16 cellular contexts compared by ENCODE assay signal in the genomic region with DNA sequence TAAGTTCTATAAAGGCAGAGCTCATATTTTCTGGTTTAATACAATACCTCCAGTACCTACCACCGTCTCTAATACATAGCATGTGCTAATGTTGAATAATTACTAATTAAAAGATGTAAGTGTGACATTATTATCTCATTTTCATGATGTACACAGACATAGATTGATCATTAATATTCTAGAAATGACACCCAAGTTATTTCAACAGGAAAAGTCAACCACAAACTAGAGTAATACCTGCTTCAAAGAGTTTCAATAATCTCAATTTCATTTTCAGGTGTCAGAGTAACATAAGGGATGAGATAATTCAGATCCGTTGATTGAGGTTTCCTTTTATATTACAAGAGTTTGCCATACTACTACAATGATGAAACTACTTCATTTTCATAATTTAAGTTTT.
A peak's percentile ranks its signal among the peaks of the same experiment; 100 is the strongest.
DNase-seq lines count a peak whose midpoint lies in the region; ATAC-seq, FAIRE-seq and TF ChIP-seq lines count a peak whose summit lies in the region.
"Had no signal": no experiment of that assay in that cellular context is flagged by ENCODE, and none has a peak within 500 bp of the region (broad histone marks: within the 10 kb centered on the region; RNA-seq: fewer than 3 reads in every experiment).

No MANE protein-coding gene starts in this region.

- no peak overlapping the region for H3K9ac ChIP-seq in endodermal cell (ENCODE audit: extremely low read depth, low read length, poor library complexity, severe bottlenecking)
- H3K9ac ChIP-seq: SK-N-SH had no signal

- H3K27ac ChIP-seq in endodermal cell (ENCODE audit: low read depth, low read length): no peak overlapping the region
- H3K27ac ChIP-seq: vagina, VCaP had no signal

- peaks cover 22% of the 10 kb centered on the region for H3K36me3 Mint-ChIP-seq in endodermal cell (ENCODE audit: low read depth)
- H3K36me3 Mint-ChIP-seq: activated naive CD8-positive, alpha-beta T cell treated with anti-CD3 and anti-CD28 coated beads, Interleukin-2, amount 10 ng/mL, durations not matched to agents 7 days and 5 days; stimulated activated effector memory CD8-positive, alpha-beta T cell treated with anti-CD3 and anti-CD28 coated beads, Interleukin-12 subunit alpha, Interleukin-12 subunit beta, amount 100 ng/mL, for 72 hours had no signal

- H3K27ac Mint-ChIP-seq in endodermal cell: no peak overlapping the region
- H3K27ac Mint-ChIP-seq: activated naive CD8-positive, alpha-beta T cell treated with anti-CD3 and anti-CD28 coated beads, Interleukin-2, amount 10 ng/mL, durations not matched to agents 7 days and 5 days; stimulated activated effector memory CD8-positive, alpha-beta T cell treated with anti-CD3 and anti-CD28 coated beads, Interleukin-12 subunit alpha, Interleukin-12 subunit beta, amount 100 ng/mL, for 72 hours had no signal

- POLR2A ChIA-PET in GM10248 (lab: Yijun Ruan, JAX): no interaction called here

- H3K4me1 ChIP-seq in endodermal cell (ENCODE audit: control insufficient read depth, insufficient read depth, low read length): peaks cover 12% of the 10 kb centered on the region

- no peaks in the 10 kb centered on the region for H3K9me3 ChIP-seq in endodermal cell (ENCODE audit: control insufficient read depth, low read length)
- H3K9me3 ChIP-seq: SK-N-SH, vagina had no signal

- no peaks in the 10 kb centered on the region for H3K27me3 ChIP-seq in endodermal cell (ENCODE audit: control insufficient read depth, insufficient read depth, low read length, poor library complexity, severe bottlenecking)
- H3K27me3 ChIP-seq: vagina had no signal

- TF ChIP-seq CTCF in GM10248 (IDR thresholded peaks at IDR 0.05; ENCODE audit: control extremely low read depth, extremely low read depth, low read depth, missing control alignments) (no peak), endodermal cell (conservative IDR thresholded peaks at IDR 0.05) (no peak)

- no peak overlapping the region for H3K4me3 ChIP-seq in endodermal cell (ENCODE audit: low read length)
- H3K4me3 ChIP-seq: vagina had no signal

- CTCF ChIA-PET in GM10248 (lab: Yijun Ruan, JAX): no interaction called here

- ATAC-seq in GM19455 (IDR thresholded peaks at IDR 0.05; ENCODE audit: unreplicated experiment) (peak; percentile 84), HG02763 (IDR thresholded peaks at IDR 0.05; ENCODE audit: unreplicated experiment) (peak; percentile 85), HG03342 (IDR thresholded peaks at IDR 0.05; ENCODE audit: unreplicated experiment) (peak; percentile 79)
- ATAC-seq: stimulated activated effector memory CD8-positive, alpha-beta T cell treated with anti-CD3 and anti-CD28 coated beads, Interleukin-12 subunit alpha, Interleukin-12 subunit beta, amount 100 ng/mL, for 72 hours had no signal

- H3K4me3 Mint-ChIP-seq in endodermal cell: no peak overlapping the region
- H3K4me3 Mint-ChIP-seq: activated naive CD8-positive, alpha-beta T cell treated with anti-CD3 and anti-CD28 coated beads, Interleukin-2, amount 10 ng/mL, durations not matched to agents 7 days and 5 days; stimulated activated effector memory CD8-positive, alpha-beta T cell treated with anti-CD3 and anti-CD28 coated beads, Interleukin-12 subunit alpha, Interleukin-12 subunit beta, amount 100 ng/mL, for 72 hours had no signal

- 100% methylated on average over 1 of the region's 2 CpGs; no CpG with 5 or more reads in 1 of the 2 experiments for WGBS in endodermal cell (ENCODE audit: insufficient coverage in 1 of 2, insufficient read length in 1 of 2), 2 experiments

- H3K27me3 Mint-ChIP-seq in endodermal cell (ENCODE audit: insufficient read depth): no peaks in the 10 kb centered on the region
- H3K27me3 Mint-ChIP-seq: activated naive CD8-positive, alpha-beta T cell treated with anti-CD3 and anti-CD28 coated beads, Interleukin-2, amount 10 ng/mL, durations not matched to agents 7 days and 5 days had no signal

- H3K4me1 Mint-ChIP-seq in endodermal cell: peaks cover 7% of the 10 kb centered on the region
- H3K4me1 Mint-ChIP-seq: activated naive CD8-positive, alpha-beta T cell treated with anti-CD3 and anti-CD28 coated beads, Interleukin-2, amount 10 ng/mL, durations not matched to agents 7 days and 5 days; stimulated activated effector memory CD8-positive, alpha-beta T cell treated with anti-CD3 and anti-CD28 coated beads, Interleukin-12 subunit alpha, Interleukin-12 subunit beta, amount 100 ng/mL, for 72 hours had no signal

- no peaks in the 10 kb centered on the region for H3K9me3 Mint-ChIP-seq in endodermal cell

- no peaks in the 10 kb centered on the region for H3K36me3 ChIP-seq in endodermal cell (ENCODE audit: control insufficient read depth, insufficient read depth, low read length)
- H3K36me3 ChIP-seq: vagina had no signal

- no peak for DNase-seq in GM18507 (ENCODE audit: extremely low spot score, insufficient read length, low read depth)
- DNase-seq in NCI-H2107 (lab: John Stamatoyannopoulos, UW): no peak
- DNase-seq in retina: no peak
- no peak for DNase-seq in GM10248 (ENCODE audit: extremely low spot score)
- DNase-seq in endodermal cell: no peak
- DNase-seq: activated naive CD8-positive, alpha-beta T cell treated with anti-CD3 and anti-CD28 coated beads, Interleukin-2, amount 10 ng/mL, durations not matched to agents 7 days and 5 days; cerebellar nuclear complex; MV-4-11; NCI-H2227 treated with DMSO at 0.1 percent for 48 hours; SK-N-SH had no signal

- peak; percentile 73 for FAIRE-seq in GM18507 (lab: Jason Lieb, UNC)
